ENCODE assay signal across 25 cellular contexts in the genomic region with DNA sequence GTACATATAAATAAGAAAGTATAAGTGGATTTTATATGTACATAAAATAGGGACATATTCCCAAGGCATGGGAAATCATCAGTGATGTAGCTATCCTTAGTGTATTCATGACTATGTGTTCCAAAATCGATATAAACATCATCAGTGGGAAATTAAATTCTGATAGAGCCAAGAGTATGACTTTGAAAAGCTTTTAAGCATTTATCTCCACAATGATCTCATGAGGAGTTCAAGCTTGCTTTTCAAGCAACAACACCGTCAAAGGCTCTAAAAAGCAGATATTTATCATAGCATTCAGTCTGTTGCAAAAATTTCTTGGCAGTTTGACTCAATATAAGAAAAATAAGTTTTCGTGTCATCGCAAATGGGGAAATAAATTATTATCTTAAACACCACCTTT.
"Had no signal": no experiment of that assay in that cellular context is flagged by ENCODE, and none has a peak within 500 bp of the region (broad histone marks: within the 10 kb centered on the region; RNA-seq: fewer than 3 reads in every experiment).

No MANE protein-coding gene starts in this region.

- DNase-seq: stimulated activated CD4-positive, alpha-beta T cell treated with anti-CD3 and anti-CD28 coated beads, Interleukin-2, amount 100 ng/mL, for 48 hours; stimulated activated CD4-positive, alpha-beta T cell treated with anti-CD3 and anti-CD28 coated beads, Interleukin-4, amount 100 ng/mL, for 1 hour; stimulated activated CD4-positive, alpha-beta T cell treated with anti-CD3 and anti-CD28 coated beads, Interleukin-4, amount 100 ng/mL, for 24 hours; stimulated activated CD4-positive, alpha-beta T cell treated with anti-CD3 and anti-CD28 coated beads, Interleukin-4, amount 100 ng/mL, for 4 hours; stimulated activated CD8-positive, alpha-beta memory T cell treated with anti-CD3 and anti-CD28 coated beads, Interleukin-4, amount 100 ng/mL, for 48 hours; stimulated activated naive B cell treated with anti-CD40 and anti-IgM and Interleukin-4, amounts not matched to agents 10 μg/mL and 1 μg/mL and 100 μg/mL, for 72 hours; stimulated activated naive CD4-positive, alpha-beta T cell; stimulated activated naive CD4-positive, alpha-beta T cell treated with Interleukin-2 at 50 U/mL for 16 hours; stimulated activated naive CD8-positive, alpha-beta T cell treated with anti-CD3 and anti-CD28 coated beads, Interleukin-15, amount 100 ng/mL, for 72 hours; stimulated activated naive CD8-positive, alpha-beta T cell treated with anti-CD3 and anti-CD28 coated beads, Interleukin-15, Interleukin-2, amounts not matched to agents 100 U/mL and 50 U/mL, for 24 hours; stomach; substantia nigra; testis; thyroid gland; tibial artery; transverse colon; upper lobe of left lung; upper lobe of right lung; uterus had no signal

- H3K27ac ChIP-seq: stomach, suprapubic skin, testis, thoracic aorta, thyroid gland, tibial artery, tibial nerve, transverse colon, upper lobe of left lung, upper lobe of right lung, uterus, vagina had no signal

- H3K27me3 ChIP-seq: stomach, suprapubic skin, testis, thyroid gland, tibial artery, tibial nerve, transverse colon, upper lobe of left lung, upper lobe of right lung, uterus, vagina had no signal

- H3K4me1 ChIP-seq: stomach, suprapubic skin, testis, thyroid gland, tibial artery, tibial nerve, transverse colon, upper lobe of left lung, upper lobe of right lung, uterus, vagina had no signal

- H3K4me3 ChIP-seq: stomach, suprapubic skin, testis, thoracic aorta, thyroid gland, tibial artery, tibial nerve, transverse colon, upper lobe of left lung, upper lobe of right lung, uterus, vagina had no signal

- H3K36me3 ChIP-seq: stomach, suprapubic skin, thoracic aorta, thyroid gland, tibial artery, tibial nerve, transverse colon, upper lobe of left lung, upper lobe of right lung, uterus, vagina had no signal

- H3K9me3 ChIP-seq: stomach, suprapubic skin, testis, thoracic aorta, thyroid gland, tibial artery, tibial nerve, transverse colon, upper lobe of left lung, upper lobe of right lung, uterus, vagina had no signal

- ATAC-seq: stimulated activated effector memory CD8-positive, alpha-beta T cell treated with anti-CD3 and anti-CD28 coated beads, Interleukin-12 subunit alpha, Interleukin-12 subunit beta, amount 100 ng/mL, for 72 hours; stimulated activated memory B cell treated with anti-CD40 and anti-IgM and Interleukin-4, amounts not matched to agents 10 μg/mL and 1 μg/mL and 100 μg/mL, for 72 hours; stimulated activated naive B cell treated with anti-CD40 and anti-IgM and Interleukin-4, amounts not matched to agents 10 μg/mL and 1 μg/mL and 100 μg/mL, for 72 hours; stimulated activated naive CD8-positive, alpha-beta T cell treated with anti-CD3 and anti-CD28 coated beads, Interleukin-15, amount 100 ng/mL, for 72 hours; stimulated activated naive CD8-positive, alpha-beta T cell treated with anti-CD3 and anti-CD28 coated beads, Interleukin-15, Interleukin-2, amounts not matched to agents 100 U/mL and 50 U/mL, for 24 hours; upper lobe of right lung had no signal
